ENCODE assay signal across 9 cellular contexts in genomic region chrX:71911731-71912050, GRCh38. TPM values are rescaled to one million over a fixed set of nuclear protein-coding genes. Genes with fewer than 3 reads are reported as not detected.
DNase-seq lines count a peak whose midpoint lies in the region; TF ChIP-seq lines count a peak whose summit lies in the region.
"Had no signal": no experiment of that assay in that cellular context is flagged by ENCODE, and none has a peak within 500 bp of the region (broad histone marks: within the 10 kb centered on the region; RNA-seq: fewer than 3 reads in every experiment).

No MANE protein-coding gene starts in this region.

- H3K4me1 ChIP-seq in esophagus (ENCODE audit: control insufficient read depth in 2 of 2, insufficient read depth in 2 of 2, low read length in 1 of 2) = no peaks in the 10 kb centered on the region
- peaks cover 2% of the 10 kb centered on the region for H3K4me1 ChIP-seq in neuron (ENCODE audit: insufficient read depth, low read length)

- in situ Hi-C loops in GM13977 (cut with MboI; ENCODE audit: low pct_unique_long_range_greater_than_20kb, low sequenced_read_pairs, unreplicated experiment) = no loop called here

- H3K27ac ChIP-seq in AG04450 (ENCODE audit: low read depth, low read length) (no peak overlapping the region), esophagus (ENCODE audit: low read depth in 2 of 2, low read length in 1 of 2) (no peak overlapping the region)

- no peak for TF ChIP-seq POLR2A in lower leg skin (IDR thresholded peaks at IDR 0.05)

- TF ChIP-seq CTCF in AG04450 (IDR thresholded peaks at IDR 0.05; ENCODE audit: low read depth, low read length) = no peak
- no peak for TF ChIP-seq CTCF in HFF-Myc (IDR thresholded peaks at IDR 0.05; ENCODE audit: low read depth, low read length, missing control alignments)
- no peak for TF ChIP-seq CTCF in GM13977 (IDR thresholded peaks at IDR 0.05; ENCODE audit: extremely low read depth, insufficient read depth, missing control alignments)
- no peak for TF ChIP-seq CTCF in lower leg skin (IDR thresholded peaks at IDR 0.05)

- CTCF ChIA-PET in AG04450 (lab: Charles Lee) = no interaction called here

- no peak overlapping the region for H2AFZ ChIP-seq in neuron (ENCODE audit: low read depth, low read length)

- DNase-seq in AG04450 (ENCODE audit: low read depth, low spot score) = no peak
- DNase-seq in HFF-Myc (ENCODE audit: extremely low read depth, low read depth) = no peak
- DNase-seq in stimulated activated naive CD4-positive, alpha-beta T cell (lab: John Stamatoyannopoulos, UW) = no peak
- DNase-seq in GM13977 (ENCODE audit: low spot score) = no peak
- DNase-seq in NCI-H446 treated with DMSO at 0.1 percent for 48 hours (lab: John Stamatoyannopoulos, UW) = no peak
- DNase-seq in lower leg skin (ENCODE audit: low spot score in 2 of 2) = no peak
- DNase-seq: NCI-H774 had no signal

- WGBS in esophagus, 2 donors = 5 to 31% methylated on average over 27 to 29 of the region's 29 CpGs
- 40% methylated on average over 29 of the region's 29 CpGs; no CpG with 5 or more reads in 1 of the 2 donors for WGBS in lower leg skin, 2 donors

- intact Hi-C loops in lower leg skin (cut with DNase I; ENCODE audit: low total_unique reads) = no loop called here

- H3K4me3 ChIP-seq in AG04450 (ENCODE audit: low read depth, low read length) (peak overlapping the region; percentile 53), HFF-Myc (replicated peaks; ENCODE audit: low read depth, low read length) (peak overlapping the region; percentile 56), esophagus (ENCODE audit: low read depth in 1 of 2, low read length in 2 of 2) (peak overlapping the region; percentile 11 to 35), neuron (ENCODE audit: low read length) (peak overlapping the region; percentile 59), lower leg skin (ENCODE audit: low read depth, poor library complexity, severe bottlenecking) (no peak overlapping the region)

- H3K36me3 ChIP-seq in esophagus (ENCODE audit: control insufficient read depth in 2 of 2, insufficient read depth in 2 of 2, low read length in 1 of 2) = no peaks in the 10 kb centered on the region
- H3K36me3 ChIP-seq in neuron (ENCODE audit: insufficient read depth, low read length) = no peaks in the 10 kb centered on the region

- H3K9me3 ChIP-seq in AG04450 (ENCODE audit: control insufficient read depth, insufficient read depth, low read length) = no peaks in the 10 kb centered on the region
- peaks cover 0 to 3% of the 10 kb centered on the region in 2 donors for H3K9me3 ChIP-seq in esophagus (ENCODE audit: control insufficient read depth in 2 of 2, insufficient read depth in 1 of 2, low read depth in 1 of 2, low read length in 1 of 2)
- no peaks in the 10 kb centered on the region for H3K9me3 ChIP-seq in neuron (ENCODE audit: low read length)

- H3K27me3 ChIP-seq in AG04450 (ENCODE audit: control insufficient read depth, insufficient read depth, low read length) = peaks cover 11% of the 10 kb centered on the region
- H3K27me3 ChIP-seq in esophagus (ENCODE audit: control insufficient read depth in 1 of 2, insufficient read depth in 2 of 2, low read length in 2 of 2) = peaks cover 0 to 9% of the 10 kb centered on the region in 2 donors
- H3K27me3 ChIP-seq in neuron (ENCODE audit: insufficient read depth, low read length) = no peaks in the 10 kb centered on the region

- POLR2A ChIA-PET in AG04450 (lab: Yijun Ruan, JAX) = no interaction called here

RNA-seq across cellular contexts. Expression of gene NHSL2, which starts 1.0 kb away (rescaled TPM):
- 3.0 and 3.1 TPM in 2 replicates for polyA plus RNA-seq in AG04450 (2011; rRNA removed)
- polyA minus RNA-seq in AG04450 (2011; rRNA and poly(A)+ RNA removed) = 8.1 and 15.8 TPM in 2 replicates
- polyA plus RNA-seq in esophagus = under 1 TPM; 0.41 to 0.51 TPM
- total RNA-seq in lower leg skin = 1 to 10 TPM; 1.9 to 8.8 (median 2.4) TPM
